ENCODE assay signal across 13 cellular contexts in the genomic region with DNA sequence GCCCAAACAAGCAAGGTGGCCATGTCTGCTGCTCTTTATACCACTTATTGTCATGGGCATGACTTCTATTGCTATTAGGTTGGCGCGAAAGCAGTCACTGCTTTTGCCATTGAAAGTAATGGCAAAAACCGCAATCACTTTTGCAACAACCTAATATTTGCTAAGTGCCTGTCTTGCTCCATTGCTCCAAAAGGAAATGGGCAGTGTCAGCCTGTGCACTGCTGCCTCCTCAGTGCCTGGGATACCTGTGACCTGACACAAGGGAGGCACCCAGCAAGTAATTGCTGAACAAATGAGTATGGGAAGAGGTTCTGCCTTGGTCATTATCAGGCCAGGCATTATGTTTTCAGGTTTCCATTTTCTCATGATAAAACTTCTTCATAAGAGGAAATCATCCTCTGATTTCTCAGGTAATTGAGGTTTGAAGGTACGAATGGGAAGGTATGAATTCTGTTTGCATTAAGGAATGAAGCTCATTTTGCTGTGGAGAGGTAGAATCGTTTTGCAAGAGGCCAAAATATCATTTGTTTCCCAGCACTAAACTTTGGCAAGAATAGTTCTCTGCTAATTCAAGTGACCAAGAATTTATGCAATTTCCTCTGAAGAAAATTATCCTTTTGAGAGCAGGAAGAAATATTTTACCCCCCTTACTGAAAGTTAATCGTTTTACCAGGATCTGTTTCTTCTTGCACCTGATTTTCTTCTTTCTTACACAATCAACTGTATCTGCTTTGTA.
DNase-seq lines count a peak whose midpoint lies in the region; ATAC-seq and TF ChIP-seq lines count a peak whose summit lies in the region.
"Had no signal": no experiment of that assay in that cellular context is flagged by ENCODE, and none has a peak within 500 bp of the region (broad histone marks: within the 10 kb centered on the region; RNA-seq: fewer than 3 reads in every experiment).

No MANE protein-coding gene starts in this region.

- H3K4me1 Mint-ChIP-seq in WTC11, result no peaks in the 10 kb centered on the region
- peaks cover 10% of the 10 kb centered on the region for H3K4me1 Mint-ChIP-seq in neural progenitor cell

- H3K36me3 Mint-ChIP-seq in WTC11, result no peaks in the 10 kb centered on the region
- no peaks in the 10 kb centered on the region for H3K36me3 Mint-ChIP-seq in neural progenitor cell

- H3K27me3 Mint-ChIP-seq in WTC11 (ENCODE audit: low read depth), result no peaks in the 10 kb centered on the region
- H3K27me3 Mint-ChIP-seq in neural progenitor cell (ENCODE audit: insufficient read depth, low read depth), result no peaks in the 10 kb centered on the region
- H3K27me3 Mint-ChIP-seq: activated T-cell treated with anti-CD3 and anti-CD28 coated beads, Interleukin-2, amount 50 U/mL, for 24 hours had no signal

- DNase-seq in WTC11 (ENCODE audit: low spot score) (no peak), epithelial cell of prostate (ENCODE audit: low read depth, low spot score) (no peak), neural progenitor cell (ENCODE audit: low spot score) (no peak), upper lobe of left lung (no peak), cerebellar nuclear complex (lab: John Stamatoyannopoulos, UW) (no peak)
- DNase-seq: activated T-cell treated with anti-CD3 and anti-CD28 coated beads, Interleukin-2, amount 50 U/mL, for 24 hours; NCI-H2227 treated with DMSO at 0.1 percent for 48 hours; stimulated activated CD4-positive, alpha-beta T cell treated with anti-CD3 and anti-CD28 coated beads, Interleukin-4, amount 100 ng/mL, for 24 hours had no signal

- H4K20me1 ChIP-seq in neural progenitor cell (ENCODE audit: low read depth), result no peaks in the 10 kb centered on the region

- no peak for TF ChIP-seq POLR2A in upper lobe of left lung (IDR thresholded peaks at IDR 0.05)

- no peaks in the 10 kb centered on the region for H3F3A ChIP-seq in neural progenitor cell (ENCODE audit: low read depth)

- TF ChIP-seq CTCF in WTC11 (IDR thresholded peaks at IDR 0.05) (no peak), neural progenitor cell (IDR thresholded peaks at IDR 0.05) (no peak), upper lobe of left lung (IDR thresholded peaks at IDR 0.05) (no peak)

- H3K9ac ChIP-seq in neural progenitor cell, result no peak overlapping the region

- no peak overlapping the region for H3K27ac Mint-ChIP-seq in WTC11
- no peak overlapping the region for H3K27ac Mint-ChIP-seq in neural progenitor cell
- H3K27ac Mint-ChIP-seq: activated T-cell treated with anti-CD3 and anti-CD28 coated beads, Interleukin-2, amount 50 U/mL, for 24 hours had no signal

- WGBS in upper lobe of left lung, 2 donors, result 51 to 68% methylated on average over 6 of the region's 6 CpGs

- ATAC-seq in WTC11 (0 out of 2 replicates have a peak, but pooled peaks have one; percentile 16), upper lobe of left lung (ENCODE audit: low FRiP score in 2 of 2) (peak in 1 of 2 donors; percentile 45), GM19324 (IDR thresholded peaks at IDR 0.05; ENCODE audit: low FRiP score, unreplicated experiment) (no peak), GM18858 (IDR thresholded peaks at IDR 0.05; ENCODE audit: unreplicated experiment) (no peak), GM18861 (IDR thresholded peaks at IDR 0.05; ENCODE audit: unreplicated experiment) (no peak)

- H3K4me3 ChIP-seq in neural progenitor cell (no peak overlapping the region), upper lobe of left lung (no peak overlapping the region)
- H3K4me3 ChIP-seq: cardiac muscle cell had no signal

- peak overlapping the region; percentile 61 for H3K27ac ChIP-seq in epithelial cell of prostate
- H3K27ac ChIP-seq in neural progenitor cell, result no peak overlapping the region
- peak overlapping the region; percentile 59 to 88 (median 76) for H3K27ac ChIP-seq in upper lobe of left lung
- H3K27ac ChIP-seq: cardiac muscle cell, VCaP had no signal

- no peaks in the 10 kb centered on the region for H3K79me2 ChIP-seq in neural progenitor cell (ENCODE audit: low read depth)

- CTCF ChIA-PET in WTC11 (lab: Charles Lee), result no interaction called here

- POLR2A ChIA-PET in WTC11 (lab: Charles Lee), result no interaction called here

- no peaks in the 10 kb centered on the region for H3K36me3 ChIP-seq in neural progenitor cell
- no peaks in the 10 kb centered on the region for H3K36me3 ChIP-seq in upper lobe of left lung
- H3K36me3 ChIP-seq: cardiac muscle cell had no signal

- H3K4me3 Mint-ChIP-seq in WTC11, result no peak overlapping the region
- no peak overlapping the region for H3K4me3 Mint-ChIP-seq in neural progenitor cell
- H3K4me3 Mint-ChIP-seq: activated T-cell treated with anti-CD3 and anti-CD28 coated beads, Interleukin-2, amount 50 U/mL, for 24 hours had no signal

- H3K4me1 ChIP-seq in neural progenitor cell, result no peaks in the 10 kb centered on the region
- peaks cover 7 to 18% (median 9%) of the 10 kb centered on the region in 4 donors for H3K4me1 ChIP-seq in upper lobe of left lung

- H3K9me3 ChIP-seq in neural progenitor cell (ENCODE audit: low read depth), result no peaks in the 10 kb centered on the region
- H3K9me3 ChIP-seq in upper lobe of left lung, result no peaks in the 10 kb centered on the region

- H3K9me3 Mint-ChIP-seq in WTC11 (peaks cover 6% of the 10 kb centered on the region; the same call in 1 of the 2 replicates), neural progenitor cell (peaks cover 12% of the 10 kb centered on the region)

- H3K4me2 ChIP-seq in neural progenitor cell, result no peak overlapping the region

- TF ChIP-seq EP300 in upper lobe of left lung (IDR thresholded peaks at IDR 0.05), result no peak

- H3K27me3 ChIP-seq in neural progenitor cell, result no peaks in the 10 kb centered on the region
- no peaks in the 10 kb centered on the region for H3K27me3 ChIP-seq in upper lobe of left lung
- H3K27me3 ChIP-seq: cardiac muscle cell had no signal

- peak overlapping the region; percentile 15 for H2AFZ ChIP-seq in neural progenitor cell (replicated peaks)

TF ChIP-seq in WTC11, 78 proteins besides CTCF, POLR2A, EP300 and RAD21:
- no peak for TF ChIP-seq NR1H2 (CRISPR knock-in tag; IDR thresholded peaks at IDR 0.05)
- no peak for TF ChIP-seq ERG (CRISPR knock-in tag; IDR thresholded peaks at IDR 0.05)
